9 cellular contexts compared by ENCODE assay signal in the genomic region with DNA sequence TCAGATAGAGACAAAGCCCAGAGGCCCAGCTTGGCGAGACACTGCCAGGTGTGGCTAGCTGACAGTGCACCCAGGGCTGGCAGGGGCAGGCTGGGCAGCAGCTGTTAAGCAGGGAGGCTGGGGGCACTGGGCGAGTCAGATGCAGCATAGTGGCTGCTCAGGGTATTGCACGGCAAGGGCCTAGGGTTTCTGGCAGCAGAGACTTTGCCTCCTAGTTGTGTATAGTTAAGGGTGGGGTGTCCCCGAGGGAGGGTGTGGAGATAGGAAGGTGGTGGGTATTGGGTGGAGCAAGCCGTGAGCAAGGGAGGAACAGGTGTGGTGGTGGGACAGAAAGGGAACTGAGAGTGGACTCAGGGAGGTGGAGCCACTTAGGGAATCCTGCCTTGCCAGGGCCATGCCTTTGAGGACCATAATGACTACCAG.
DNase-seq lines count a peak whose midpoint lies in the region; ATAC-seq and TF ChIP-seq lines count a peak whose summit lies in the region.
"Had no signal": no experiment of that assay in that cellular context is flagged by ENCODE, and none has a peak within 500 bp of the region (broad histone marks: within the 10 kb centered on the region; RNA-seq: fewer than 3 reads in every experiment).

No MANE protein-coding gene starts in this region.

- H3K4me3 Mint-ChIP-seq in activated CD4-positive, alpha-beta memory T cell treated with anti-CD3 and anti-CD28 coated beads, Interleukin-2, amount 10 ng/mL, durations not matched to agents 7 days and 5 days = no peak overlapping the region
- H3K4me3 Mint-ChIP-seq in nephron = no peak overlapping the region

- no peak for TF ChIP-seq POLR2A in gastrocnemius medialis (IDR thresholded peaks at IDR 0.05)

- no peaks in the 10 kb centered on the region for H3K79me1 ChIP-seq in mesenchymal stem cell (replicated peaks; ENCODE audit: low read length, poor library complexity, severe bottlenecking)

- H3K9me3 ChIP-seq in gastrocnemius medialis = no peaks in the 10 kb centered on the region
- H3K9me3 ChIP-seq in mesenchymal stem cell (ENCODE audit: control insufficient read depth, low read length) = no peaks in the 10 kb centered on the region
- H3K9me3 ChIP-seq: SJSA1 had no signal

- H2BK15ac ChIP-seq in mesenchymal stem cell (ENCODE audit: low read depth, poor library complexity, severe bottlenecking) = no peak overlapping the region

- peak; percentile 44 for TF ChIP-seq CTCF in GM12865 (IDR thresholded peaks at IDR 0.05; ENCODE audit: insufficient read depth, low read depth, low read length, missing control alignments)
- peak; percentile 15 for TF ChIP-seq CTCF in HFF-Myc (IDR thresholded peaks at IDR 0.05; ENCODE audit: low read depth, low read length, missing control alignments)
- TF ChIP-seq CTCF in nephron (IDR thresholded peaks at IDR 0.05; ENCODE audit: unreplicated experiment in 3 of 3) = peak; percentile 8 to 20 (median 12)
- TF ChIP-seq CTCF in RWPE1 (conservative IDR thresholded peaks at IDR 0.05; ENCODE audit: low read depth) = no peak
- TF ChIP-seq CTCF in gastrocnemius medialis (IDR thresholded peaks at IDR 0.05 in 4 of 5, conservative IDR thresholded peaks at IDR 0.05 in 1 of 5) = no peak

- POLR2A ChIA-PET in activated CD4-positive, alpha-beta memory T cell treated with anti-CD3 and anti-CD28 coated beads, Interleukin-2, amount 10 ng/mL, durations not matched to agents 7 days and 5 days (lab: Charles Lee) = interaction anchor here (0.6 kb wide), 1 partner anchor 139 kb away, joined by 3 read pairs; no protein-coding TSS in a partner anchor
- POLR2A ChIA-PET in RWPE1 (lab: Yijun Ruan, JAX; ENCODE audit: low non-redundant PET) = no interaction called here

- H3K27me3 ChIP-seq in gastrocnemius medialis (no peaks in the 10 kb centered on the region), mesenchymal stem cell (ENCODE audit: control insufficient read depth in 1 of 2, insufficient read depth in 1 of 2, low read length in 2 of 2) (peaks cover 32 to 46% of the 10 kb centered on the region in 2 experiments)
- H3K27me3 ChIP-seq: SJSA1 had no signal

- H3K4me2 ChIP-seq in mesenchymal stem cell (ENCODE audit: low read length, poor library complexity, severe bottlenecking) = no peak overlapping the region

- H3K27ac Mint-ChIP-seq in activated CD4-positive, alpha-beta memory T cell treated with anti-CD3 and anti-CD28 coated beads, Interleukin-2, amount 10 ng/mL, durations not matched to agents 7 days and 5 days = no peak overlapping the region
- H3K27ac Mint-ChIP-seq in nephron = no peak overlapping the region

- CTCF ChIA-PET in activated CD4-positive, alpha-beta memory T cell treated with anti-CD3 and anti-CD28 coated beads, Interleukin-2, amount 10 ng/mL, durations not matched to agents 7 days and 5 days (lab: Charles Lee) = interaction anchor here (0.9 to 1.5 kb wide), 4 partner anchors 13 to 138 kb away, joined by 3 to 4 read pairs (median 4); no protein-coding TSS in a partner anchor
- CTCF ChIA-PET in RWPE1 (lab: Yijun Ruan, JAX) = interaction anchor here (0.6 to 0.8 kb wide), 2 partner anchors 87 to 98 kb away, joined by 3 read pairs; no protein-coding TSS in a partner anchor

- H3K4me3 ChIP-seq in GM12865 (ENCODE audit: low read depth, low read length) (no peak overlapping the region), HFF-Myc (replicated peaks; ENCODE audit: low read depth, low read length) (no peak overlapping the region), gastrocnemius medialis (no peak overlapping the region), mesenchymal stem cell (ENCODE audit: insufficient read depth in 1 of 2, low read depth in 1 of 2, low read length in 2 of 2) (no peak overlapping the region)
- H3K4me3 ChIP-seq: SJSA1 had no signal

- no peak overlapping the region for H3K27ac ChIP-seq in RWPE1
- H3K27ac ChIP-seq in gastrocnemius medialis = no peak overlapping the region
- H3K27ac ChIP-seq in mesenchymal stem cell (ENCODE audit: low read length, poor library complexity, severe bottlenecking) = no peak overlapping the region
- H3K27ac ChIP-seq: SJSA1 had no signal

- no peak overlapping the region for H3K18ac ChIP-seq in mesenchymal stem cell (ENCODE audit: low read depth in 1 of 2, low read length in 2 of 2)

- no peak for ATAC-seq in gastrocnemius medialis

- H3K36me3 ChIP-seq in gastrocnemius medialis (no peaks in the 10 kb centered on the region), mesenchymal stem cell (ENCODE audit: control insufficient read depth in 1 of 2, insufficient read depth in 2 of 2, low read depth in 1 of 2, low read length in 2 of 2) (no peaks in the 10 kb centered on the region)
- H3K36me3 ChIP-seq: SJSA1 had no signal

- no peak overlapping the region for H3K9ac ChIP-seq in mesenchymal stem cell (ENCODE audit: low read length)

- H3K4me1 ChIP-seq in gastrocnemius medialis = peaks cover 8 to 14% of the 10 kb centered on the region in 2 donors
- H3K4me1 ChIP-seq in mesenchymal stem cell (ENCODE audit: control insufficient read depth, insufficient read depth, low read depth, low read length) = no peaks in the 10 kb centered on the region
- H3K4me1 ChIP-seq: SJSA1 had no signal

- in situ Hi-C loops in gastrocnemius medialis (cut with MboI; ENCODE audit: low sequenced_read_pairs in 4 of 4) = loop anchor here in 1 of 4 donors (25.0 kb wide), 1 partner anchor 130 kb away; no protein-coding TSS in a partner anchor

- peak; percentile 58 for DNase-seq in GM12865 (ENCODE audit: low read depth)
- no peak for DNase-seq in HFF-Myc (ENCODE audit: extremely low read depth, low read depth)
- peak; percentile 37 for DNase-seq in activated CD4-positive, alpha-beta memory T cell treated with anti-CD3 and anti-CD28 coated beads, Interleukin-2, amount 10 ng/mL, durations not matched to agents 7 days and 5 days
- DNase-seq in RWPE1 (ENCODE audit: low spot score) = no peak
- DNase-seq in NCI-H2029 (lab: John Stamatoyannopoulos, UW) = no peak
- DNase-seq in gastrocnemius medialis = no peak
- DNase-seq in mesenchymal stem cell = no peak

- no peak overlapping the region for H3K4ac ChIP-seq in mesenchymal stem cell (ENCODE audit: low read depth in 1 of 2, low read length in 2 of 2)

- 79% methylated on average over 5 of the region's 5 CpGs for WGBS in mesenchymal stem cell

- no peak overlapping the region for H2BK120ac ChIP-seq in mesenchymal stem cell (ENCODE audit: low read depth, low read length)

- no peak overlapping the region for H2BK12ac ChIP-seq in mesenchymal stem cell (ENCODE audit: low read length in 2 of 2)

- no peak overlapping the region for H4K91ac ChIP-seq in mesenchymal stem cell (ENCODE audit: low read length)

- H4K8ac ChIP-seq in mesenchymal stem cell (ENCODE audit: low read length) = no peak overlapping the region

- H3K36me3 Mint-ChIP-seq in activated CD4-positive, alpha-beta memory T cell treated with anti-CD3 and anti-CD28 coated beads, Interleukin-2, amount 10 ng/mL, durations not matched to agents 7 days and 5 days (ENCODE audit: low read depth) = no peaks in the 10 kb centered on the region
- H3K36me3 Mint-ChIP-seq in nephron (ENCODE audit: low read depth) = no peaks in the 10 kb centered on the region

- H3K9me3 Mint-ChIP-seq in activated CD4-positive, alpha-beta memory T cell treated with anti-CD3 and anti-CD28 coated beads, Interleukin-2, amount 10 ng/mL, durations not matched to agents 7 days and 5 days = no peaks in the 10 kb centered on the region
- no peaks in the 10 kb centered on the region for H3K9me3 Mint-ChIP-seq in nephron

- no peak overlapping the region for H2BK5ac ChIP-seq in mesenchymal stem cell (ENCODE audit: low read depth, low read length, poor library complexity, severe bottlenecking)

- intact Hi-C loops in gastrocnemius medialis (cut with DNase I; ENCODE audit: low total_unique reads) = no loop called here

- no peak overlapping the region for H2AFZ ChIP-seq in mesenchymal stem cell (ENCODE audit: low read depth, low read length)

- H3K4me1 Mint-ChIP-seq in activated CD4-positive, alpha-beta memory T cell treated with anti-CD3 and anti-CD28 coated beads, Interleukin-2, amount 10 ng/mL, durations not matched to agents 7 days and 5 days = peaks cover 20% of the 10 kb centered on the region
- H3K4me1 Mint-ChIP-seq in nephron = peaks cover 5% of the 10 kb centered on the region

- no peak overlapping the region for H2AK5ac ChIP-seq in mesenchymal stem cell (ENCODE audit: low read length, severe bottlenecking)

- H3K23ac ChIP-seq in mesenchymal stem cell (ENCODE audit: low read length in 2 of 2) = no peak overlapping the region

- H3K14ac ChIP-seq in mesenchymal stem cell (ENCODE audit: low read length in 2 of 2) = no peak overlapping the region

- H3K27me3 Mint-ChIP-seq in activated CD4-positive, alpha-beta memory T cell treated with anti-CD3 and anti-CD28 coated beads, Interleukin-2, amount 10 ng/mL, durations not matched to agents 7 days and 5 days = peaks cover 17% of the 10 kb centered on the region
- H3K27me3 Mint-ChIP-seq in nephron (ENCODE audit: low read depth) = peaks cover 21% of the 10 kb centered on the region

Comparison
In these comparisons a context has a peak if more than half of its experiments do, and no peak if none do; other contexts are left out.
1. DNase-seq: peak in GM12865 (single experiment) and activated CD4-positive, alpha-beta memory T cell treated with anti-CD3 and anti-CD28 coated beads, Interleukin-2, amount 10 ng/mL, durations not matched to agents 7 days and 5 days (single experiment); none in HFF-Myc (single experiment), RWPE1 (single experiment), NCI-H2029 (single experiment), gastrocnemius medialis (0 of 2) and mesenchymal stem cell (single experiment).
2. CTCF ChIP-seq: peak in GM12865 (single experiment), HFF-Myc (single experiment) and nephron (3 of 3); none in RWPE1 (single experiment) and gastrocnemius medialis (0 of 5).